In genomic region chr17:11925271-11926021, GRCh38 we compare ENCODE assay signal across 18 cellular contexts.
"Had no signal": no experiment of that assay in that cellular context is flagged by ENCODE, and none has a peak within 500 bp of the region (broad histone marks: within the 10 kb centered on the region; RNA-seq: fewer than 3 reads in every experiment).

No MANE protein-coding gene starts in this region.

- H3K9ac ChIP-seq: SK-N-SH had no signal

- H3K27me3 ChIP-seq: colonic mucosa, esophagus muscularis mucosa, tibial nerve, uterus had no signal

- H3K4me3 Mint-ChIP-seq: activated CD4-positive, alpha-beta memory T cell treated with anti-CD3 and anti-CD28 coated beads for 36 hours; activated T-cell treated with anti-CD3 and anti-CD28 coated beads, Interleukin-2, amount 50 U/mL, for 4 hours; nephron progenitor cell; T-cell had no signal

- ATAC-seq: activated T-cell treated with anti-CD3 and anti-CD28 coated beads, Interleukin-2, amount 50 U/mL, for 4 hours; left colon; T-cell had no signal

- H3K27ac Mint-ChIP-seq: activated CD4-positive, alpha-beta memory T cell treated with anti-CD3 and anti-CD28 coated beads for 36 hours; nephron progenitor cell; T-cell had no signal

- H3K4me2 ChIP-seq: SK-N-SH had no signal

- DNase-seq: activated CD4-positive, alpha-beta memory T cell treated with anti-CD3 and anti-CD28 coated beads for 36 hours; activated effector memory CD4-positive, alpha-beta T cell treated with Interleukin-2 at 50 U/mL for 16 hours; activated naive CD4-positive, alpha-beta T cell treated with anti-CD3 and anti-CD28 coated beads, Interleukin-2, amount 50 U/mL, for 16 hours; activated T-cell treated with anti-CD3 and anti-CD28 coated beads, Interleukin-2, amount 50 U/mL, for 4 hours; caudate nucleus; colonic mucosa; left colon; nephron progenitor cell; SK-N-SH; stimulated activated CD4-positive, alpha-beta T cell treated with anti-CD3 and anti-CD28 coated beads, Interleukin-15, amount 100 ng/mL, for 24 hours; stimulated activated CD4-positive, alpha-beta T cell treated with anti-CD3 and anti-CD28 coated beads, Interleukin-4, amount 100 ng/mL, for 1 hour; stimulated activated naive CD4-positive, alpha-beta T cell; T-cell; T1000; WERI-Rb-1 had no signal

- H3K9me3 ChIP-seq: colonic mucosa, esophagus muscularis mucosa, SK-N-SH, uterus had no signal

- H3K4me1 ChIP-seq: colonic mucosa, tibial nerve, uterus had no signal

- H3K36me3 Mint-ChIP-seq: activated CD4-positive, alpha-beta memory T cell treated with anti-CD3 and anti-CD28 coated beads for 36 hours; T-cell had no signal

- H3K27ac ChIP-seq: colonic mucosa, tibial nerve, WERI-Rb-1 had no signal

- H3K36me3 ChIP-seq: colonic mucosa, esophagus muscularis mucosa, tibial nerve, uterus, WERI-Rb-1 had no signal

- H3K4me1 Mint-ChIP-seq: T-cell had no signal

- H3K4me3 ChIP-seq: colonic mucosa, esophagus muscularis mucosa, tibial nerve, uterus had no signal

- H3K9me3 Mint-ChIP-seq: activated T-cell treated with anti-CD3 and anti-CD28 coated beads, Interleukin-2, amount 50 U/mL, for 4 hours had no signal
